19 cellular contexts compared by ENCODE assay signal in genomic region chr5:74935752-74936091, GRCh38.
DNase-seq lines count a peak whose midpoint lies in the region; ATAC-seq, FAIRE-seq and TF ChIP-seq lines count a peak whose summit lies in the region.
"Had no signal": no experiment of that assay in that cellular context is flagged by ENCODE, and none has a peak within 500 bp of the region (broad histone marks: within the 10 kb centered on the region; RNA-seq: fewer than 3 reads in every experiment).

No MANE protein-coding gene starts in this region.

- no peak for ATAC-seq in activated CD8-positive, alpha-beta memory T cell treated with anti-CD3 and anti-CD28 coated beads, Interleukin-2, amount 10 ng/mL, durations not matched to agents 7 days and 5 days
- ATAC-seq in body of pancreas (no peak), pancreas (peak in 3 of 4 donors; percentile 27 to 46 (median 45))
- ATAC-seq: Right ventricle myocardium inferior had no signal

- H3K4me1 Mint-ChIP-seq in activated CD8-positive, alpha-beta memory T cell treated with anti-CD3 and anti-CD28 coated beads, Interleukin-2, amount 10 ng/mL, durations not matched to agents 7 days and 5 days: peaks cover 29% of the 10 kb centered on the region
- H3K4me1 Mint-ChIP-seq: IgD-negative memory B cell, mesothelial cell of epicardium had no signal

- intact Hi-C loops in body of pancreas (cut with DNase I) (loop anchor here (10.0 kb wide), 1 partner anchor 119 kb away; the partner anchor contains the start of gene GCNT4), pancreas (cut with DNase I) (no loop called here), head of caudate nucleus (cut with DNase I) (no loop called here)

- peak overlapping the region; percentile 73 for H3K27ac Mint-ChIP-seq in activated CD8-positive, alpha-beta memory T cell treated with anti-CD3 and anti-CD28 coated beads, Interleukin-2, amount 10 ng/mL, durations not matched to agents 7 days and 5 days
- H3K27ac Mint-ChIP-seq: brain, IgD-negative memory B cell, mesothelial cell of epicardium had no signal

- H3K4me3 Mint-ChIP-seq in activated CD8-positive, alpha-beta memory T cell treated with anti-CD3 and anti-CD28 coated beads, Interleukin-2, amount 10 ng/mL, durations not matched to agents 7 days and 5 days: no peak overlapping the region
- H3K4me3 Mint-ChIP-seq: mesothelial cell of epicardium had no signal

- no peaks in the 10 kb centered on the region for H3K36me3 ChIP-seq in body of pancreas (replicated peaks in 1 of 2; ENCODE audit: insufficient read depth in 1 of 2, low read depth in 2 of 2)
- no peaks in the 10 kb centered on the region for H3K36me3 ChIP-seq in pancreas
- H3K36me3 ChIP-seq: ovary, WERI-Rb-1 had no signal

- DNase-seq in activated CD8-positive, alpha-beta memory T cell treated with anti-CD3 and anti-CD28 coated beads, Interleukin-2, amount 10 ng/mL, durations not matched to agents 7 days and 5 days: no peak
- DNase-seq in activated CD8-positive, alpha-beta memory T cell treated with anti-CD3 and anti-CD28 coated beads, Interleukin-2, amount 50 U/mL, for 4 hours: no peak
- DNase-seq in KG1 (lab: John Stamatoyannopoulos, UW): peak; percentile 82
- no peak for DNase-seq in body of pancreas
- no peak for DNase-seq in pancreas
- no peak for DNase-seq in head of caudate nucleus
- no peak for DNase-seq in cerebellum (ENCODE audit: low spot score)
- DNase-seq in AG20443 (ENCODE audit: low spot score): no peak
- DNase-seq: DMS 273 treated with DMSO at 0.1 percent for 48 hours; NCI-H1105 treated with DMSO at 0.1 percent for 48 hours; stimulated activated CD4-positive, alpha-beta T cell treated with anti-CD3 and anti-CD28 coated beads, Interleukin-12 subunit alpha, Interleukin-12 subunit beta, amount 100 ng/mL, for 4 hours; WERI-Rb-1 had no signal

- H3K4me3 ChIP-seq in body of pancreas (no peak overlapping the region), pancreas (no peak overlapping the region)
- H3K4me3 ChIP-seq: ovary had no signal

- no peak for TF ChIP-seq CTCF in body of pancreas (IDR thresholded peaks at IDR 0.05)
- no peak for TF ChIP-seq CTCF in pancreas (IDR thresholded peaks at IDR 0.05)

- no peak for TF ChIP-seq POLR2A in body of pancreas (IDR thresholded peaks at IDR 0.05)

- CTCF ChIA-PET in activated CD8-positive, alpha-beta memory T cell treated with anti-CD3 and anti-CD28 coated beads, Interleukin-2, amount 10 ng/mL, durations not matched to agents 7 days and 5 days (lab: Charles Lee): interaction anchor here (0.6 to 1.4 kb wide), 9 partner anchors 11 to 632 kb away, joined by 3 to 6 read pairs (median 3); partner anchors contain the start of genes ANKRD31, HEXB and HMGCR

- peak overlapping the region; percentile 12 to 80 (median 66) for H3K27ac ChIP-seq in body of pancreas
- peak overlapping the region in 3 of 4 donors; percentile 0 to 77 (median 69) for H3K27ac ChIP-seq in pancreas
- H3K27ac ChIP-seq: ovary, WERI-Rb-1 had no signal

- no peaks in the 10 kb centered on the region for H3K27me3 ChIP-seq in body of pancreas
- H3K27me3 ChIP-seq in pancreas: no peaks in the 10 kb centered on the region
- H3K27me3 ChIP-seq: ovary had no signal

- no peaks in the 10 kb centered on the region for H3K36me3 Mint-ChIP-seq in activated CD8-positive, alpha-beta memory T cell treated with anti-CD3 and anti-CD28 coated beads, Interleukin-2, amount 10 ng/mL, durations not matched to agents 7 days and 5 days
- H3K36me3 Mint-ChIP-seq: brain, IgD-negative memory B cell, mesothelial cell of epicardium had no signal

- H3K27me3 Mint-ChIP-seq in activated CD8-positive, alpha-beta memory T cell treated with anti-CD3 and anti-CD28 coated beads, Interleukin-2, amount 10 ng/mL, durations not matched to agents 7 days and 5 days: peaks cover 28% of the 10 kb centered on the region

- 14 to 24% methylated on average over 4 of the region's 4 CpGs for WGBS in body of pancreas, 2 donors
- 21 to 24% methylated on average over 4 of the region's 4 CpGs for WGBS in pancreas, 2 donors

- H3K4me1 ChIP-seq in body of pancreas (peaks cover 16% of the 10 kb centered on the region), pancreas (peaks cover 0 to 8% (median 3%) of the 10 kb centered on the region in 3 donors)

- H3K9me3 Mint-ChIP-seq in activated CD8-positive, alpha-beta memory T cell treated with anti-CD3 and anti-CD28 coated beads, Interleukin-2, amount 10 ng/mL, durations not matched to agents 7 days and 5 days (ENCODE audit: low read depth): no peaks in the 10 kb centered on the region

- no peak for FAIRE-seq in pancreas (lab: Jason Lieb, UNC)
- FAIRE-seq: endometrium, H1 had no signal

- H3K9me3 ChIP-seq in body of pancreas (no peaks in the 10 kb centered on the region), pancreas (no peaks in the 10 kb centered on the region)
- H3K9me3 ChIP-seq: ovary had no signal

Comparison
In these comparisons a context has a peak if more than half of its experiments do, and no peak if none do; other contexts are left out.
1. ATAC-seq: peak in pancreas (3 of 4); none in activated CD8-positive, alpha-beta memory T cell treated with anti-CD3 and anti-CD28 coated beads, Interleukin-2, amount 10 ng/mL, durations not matched to agents 7 days and 5 days (single experiment) and body of pancreas (single experiment).